In the genomic region with DNA sequence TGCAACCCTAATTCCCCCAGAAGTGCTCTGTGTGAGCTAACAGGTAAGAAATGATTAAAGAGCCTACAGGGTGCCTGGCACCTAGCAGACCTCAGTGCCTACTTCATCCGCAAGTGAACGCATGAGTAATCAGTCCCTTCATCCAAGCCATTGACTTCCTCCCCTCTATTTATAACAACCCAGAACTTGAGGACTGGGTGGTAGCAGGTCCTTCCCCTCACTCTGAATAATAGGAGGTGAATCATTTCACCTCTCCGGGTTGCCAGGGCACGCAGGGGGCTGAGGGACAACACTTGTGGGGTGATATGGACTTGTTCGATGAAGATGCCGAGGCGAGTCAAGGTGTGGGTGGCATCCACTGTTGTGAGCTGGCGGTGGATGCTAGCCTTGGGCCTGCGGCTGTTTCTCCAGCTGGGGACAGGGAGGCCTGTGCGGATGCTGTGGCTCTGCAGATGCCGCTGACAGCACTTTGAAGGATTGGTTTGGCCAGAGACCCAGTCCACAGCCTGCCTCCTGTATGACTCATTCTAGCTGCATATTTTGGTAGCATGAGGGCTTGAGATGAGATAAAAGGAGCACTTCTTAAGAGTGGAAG, we compare ENCODE assay signal across 9 cellular contexts. TPM values are rescaled to one million over a fixed set of nuclear protein-coding genes. Genes with fewer than 3 reads are reported as not detected.
A peak's percentile ranks its signal among the peaks of the same experiment; 100 is the strongest.
DNase-seq lines count a peak whose midpoint lies in the region; ATAC-seq lines count a peak whose summit lies in the region.
"Had no signal": no experiment of that assay in that cellular context is flagged by ENCODE, and none has a peak within 500 bp of the region (broad histone marks: within the 10 kb centered on the region; RNA-seq: fewer than 3 reads in every experiment).

No MANE protein-coding gene starts in this region.

- peaks cover 62% of the 10 kb centered on the region for H3K4me1 ChIP-seq in BLaER1

- H3K9me3 Mint-ChIP-seq in activated CD4-positive, alpha-beta T cell treated with anti-CD3 and anti-CD28 coated beads for 36 hours (ENCODE audit: low read depth), result no peaks in the 10 kb centered on the region

- intact Hi-C loops in activated CD4-positive, alpha-beta T cell treated with anti-CD3 and anti-CD28 coated beads for 36 hours (cut with DNase I, micrococcal nuclease), result loop anchor here (1.0 to 10.0 kb wide), 11 partner anchors 12 to 1990 kb away; partner anchors contain the start of genes SORL1 (in 2 of the 2), SORL1-AS1 (in 2 of the 2), HSPA8 (in 1 of the 2) and SC5D (in 1 of the 2)

- H3K9ac ChIP-seq in BLaER1, result no peak overlapping the region

- no peaks in the 10 kb centered on the region for H3K27me3 ChIP-seq in BLaER1
- H3K27me3 ChIP-seq: suprapubic skin had no signal

- no peak overlapping the region for H3K27ac ChIP-seq in BLaER1
- H3K27ac ChIP-seq: suprapubic skin had no signal

- H4K20me1 ChIP-seq in BLaER1, result no peaks in the 10 kb centered on the region

- peaks cover 98% of the 10 kb centered on the region for H3K4me1 Mint-ChIP-seq in activated CD4-positive, alpha-beta T cell treated with anti-CD3 and anti-CD28 coated beads for 36 hours

- DNase-seq in KBM-7, result peak; percentile 77
- peak; percentile 94 for DNase-seq in activated CD4-positive, alpha-beta T cell treated with anti-CD3 and anti-CD28 coated beads for 36 hours
- peak; percentile 64 for DNase-seq in cerebellar cortex (ENCODE audit: low spot score)
- peak; percentile 80 for DNase-seq in medulla oblongata (ENCODE audit: extremely low spot score)
- peak; percentile 75 to 77 for DNase-seq in stimulated activated CD8-positive, alpha-beta memory T cell treated with anti-CD3 and anti-CD28 coated beads, Interleukin-7, amount 100 ng/mL, for 4 hours (ENCODE audit: low read depth in 2 of 2)
- DNase-seq in NCI-H128 (lab: John Stamatoyannopoulos, UW; ENCODE audit: unreplicated experiment), result no peak

- peak overlapping the region; percentile 61 for H3K4me3 Mint-ChIP-seq in activated CD4-positive, alpha-beta T cell treated with anti-CD3 and anti-CD28 coated beads for 36 hours

- peak overlapping the region; percentile 96 for H3K27ac Mint-ChIP-seq in activated CD4-positive, alpha-beta T cell treated with anti-CD3 and anti-CD28 coated beads for 36 hours

- H3K9me3 ChIP-seq in BLaER1, result no peaks in the 10 kb centered on the region
- H3K9me3 ChIP-seq: suprapubic skin had no signal

- peaks cover 19% of the 10 kb centered on the region for H3K36me3 Mint-ChIP-seq in activated CD4-positive, alpha-beta T cell treated with anti-CD3 and anti-CD28 coated beads for 36 hours (ENCODE audit: low read depth)

- H3K4me2 ChIP-seq in BLaER1, result peak overlapping the region; percentile 87

- POLR2A ChIA-PET in activated CD4-positive, alpha-beta T cell treated with anti-CD3 and anti-CD28 coated beads for 36 hours (lab: Charles Lee), result interaction anchor here (0.7 to 4.9 kb wide), 6 partner anchors 10 to 47 kb away, joined by 3 to 51 read pairs (median 4); partner anchors contain the start of genes SORL1 and SORL1-AS1

- no peaks in the 10 kb centered on the region for H3K27me3 Mint-ChIP-seq in activated CD4-positive, alpha-beta T cell treated with anti-CD3 and anti-CD28 coated beads for 36 hours

- peak; percentile 44 for ATAC-seq in GM21390 (IDR thresholded peaks at IDR 0.05; ENCODE audit: unreplicated experiment)
- ATAC-seq in activated CD4-positive, alpha-beta T cell treated with anti-CD3 and anti-CD28 coated beads for 36 hours, result peak; percentile 82

- CTCF ChIA-PET in activated CD4-positive, alpha-beta T cell treated with anti-CD3 and anti-CD28 coated beads for 36 hours (lab: Charles Lee), result interaction anchor here (0.7 to 2.2 kb wide), 7 partner anchors 12 to 112 kb away, joined by 3 to 9 read pairs (median 4); partner anchors contain the start of genes SORL1 and SORL1-AS1

- no peaks in the 10 kb centered on the region for H3K36me3 ChIP-seq in BLaER1
- H3K36me3 ChIP-seq: suprapubic skin had no signal

- no peak overlapping the region for H3K4me3 ChIP-seq in BLaER1
- H3K4me3 ChIP-seq: suprapubic skin had no signal

- in situ Hi-C loops in KBM-7 (cut with MboI; ENCODE audit: low pct_unique_long_range_greater_than_20kb, low sequenced_read_pairs), result no loop called here

RNA-seq across cellular contexts. Expression of gene SORL1, which starts 12.3 kb away (rescaled TPM):
- total RNA-seq in activated CD4-positive, alpha-beta T cell treated with anti-CD3 and anti-CD28 coated beads for 36 hours, result 10 to 100 TPM; 53.5 to 68.0 TPM
